ENCODE assay signal across 13 cellular contexts in the genomic region with DNA sequence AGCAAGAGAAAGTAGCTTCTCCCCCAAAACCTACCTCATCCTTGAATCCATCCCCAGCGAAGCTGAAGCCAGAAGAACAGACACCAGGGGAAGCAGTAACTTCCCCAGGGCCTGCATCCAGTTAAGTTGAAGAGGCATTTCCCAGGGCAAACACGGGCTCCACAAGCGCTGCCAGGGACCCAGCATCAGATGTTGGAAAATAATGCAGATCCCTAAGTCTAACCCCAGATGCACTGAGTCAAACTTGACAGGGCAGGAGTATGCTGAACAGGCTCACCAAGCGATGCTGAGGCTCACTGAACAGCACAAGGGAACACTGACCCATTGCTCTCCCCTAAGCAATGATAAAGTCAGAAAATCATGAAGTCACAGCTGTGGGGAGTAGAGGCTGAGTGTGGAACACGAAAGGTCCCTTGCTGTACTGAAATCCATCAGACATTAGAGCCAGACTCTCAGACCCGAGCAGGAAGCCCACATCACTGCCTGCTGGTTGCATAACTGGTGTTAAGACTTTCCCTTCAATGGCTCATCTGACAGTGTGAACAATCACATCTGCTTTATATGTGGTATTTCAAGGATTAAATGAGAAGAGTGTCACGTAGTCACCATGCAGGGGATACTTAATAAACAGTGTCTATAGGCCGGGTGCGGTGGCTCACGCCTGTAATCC. TPM values are rescaled to one million over a fixed set of nuclear protein-coding genes. Genes with fewer than 3 reads are reported as not detected.
DNase-seq lines count a peak whose midpoint lies in the region; ATAC-seq, FAIRE-seq and TF ChIP-seq lines count a peak whose summit lies in the region.
"Had no signal": no experiment of that assay in that cellular context is flagged by ENCODE, and none has a peak within 500 bp of the region (broad histone marks: within the 10 kb centered on the region; RNA-seq: fewer than 3 reads in every experiment).

No MANE protein-coding gene starts in this region.

- peaks cover 26 to 62% of the 10 kb centered on the region in 2 experiments for H3K79me1 ChIP-seq in IMR-90 (ENCODE audit: low read depth in 1 of 2, low read length in 2 of 2)

- ATAC-seq in IMR-90 (ENCODE audit: low read depth) (peak; percentile 37), HG02798 (IDR thresholded peaks at IDR 0.05; ENCODE audit: poor library complexity, unreplicated experiment) (no peak)
- no peak for ATAC-seq in stimulated activated naive CD8-positive, alpha-beta T cell treated with anti-CD3 and anti-CD28 coated beads, Interleukin-15, Interleukin-2, amounts not matched to agents 100 U/mL and 50 U/mL, for 24 hours
- ATAC-seq in natural killer cell treated with Interleukin-12 subunit alpha and Interleukin-12 subunit beta and Interleukin-15 and Interleukin-18, amount 100 ng/mL, for 72 hours = no peak
- ATAC-seq: activated T-cell treated with anti-CD3 and anti-CD28 coated beads, Interleukin-2, amount 50 U/mL, for 4 hours had no signal

- no peak for FAIRE-seq in kidney (lab: Jason Lieb, UNC)
- FAIRE-seq: endothelial cell of umbilical vein had no signal

- H3K9ac ChIP-seq in IMR-90 (ENCODE audit: low read depth, low read length) (peak overlapping the region; percentile 49), colonic mucosa (ENCODE audit: low read depth in 2 of 2, low read length in 2 of 2) (no peak overlapping the region), kidney (ENCODE audit: low read length in 2 of 2) (peak overlapping the region; percentile 4 to 13), skeletal muscle tissue (ENCODE audit: low read depth in 1 of 3, low read length in 3 of 3) (peak overlapping the region in 1 of 3 donors; percentile 63)
- H3K9ac ChIP-seq: KMS-11 had no signal

- intact Hi-C loops in IMR-90 (cut with micrococcal nuclease) (loop anchor here (2.0 kb wide), 3 partner anchors 22 to 68 kb away; no protein-coding TSS in a partner anchor), colonic mucosa (cut with DNase I) (no loop called here), kidney (cut with DNase I) (no loop called here)

- no peaks in the 10 kb centered on the region for H3K9me3 ChIP-seq in IMR-90 (ENCODE audit: control insufficient read depth, insufficient read depth, low read length)
- no peaks in the 10 kb centered on the region for H3K9me3 ChIP-seq in colonic mucosa
- H3K9me3 ChIP-seq in kidney (ENCODE audit: control insufficient read depth in 1 of 2, low read length in 2 of 2) = no peaks in the 10 kb centered on the region
- H3K9me3 ChIP-seq in skeletal muscle tissue (ENCODE audit: control insufficient read depth in 3 of 3, low read length in 3 of 3) = no peaks in the 10 kb centered on the region

- peak overlapping the region; percentile 56 for H3K18ac ChIP-seq in IMR-90 (ENCODE audit: low read depth, low read length)

- H4K20me1 ChIP-seq in IMR-90 (ENCODE audit: insufficient read depth, low read length) = 0 out of 2 replicates have a peak, but pooled peaks cover 14% of the 10 kb centered on the region

- peaks cover 31% of the 10 kb centered on the region for H3K4me1 ChIP-seq in IMR-90 (ENCODE audit: control insufficient read depth, insufficient read depth, low read length)
- H3K4me1 ChIP-seq in colonic mucosa = no peaks in the 10 kb centered on the region
- H3K4me1 ChIP-seq in kidney (ENCODE audit: control insufficient read depth in 1 of 2, insufficient read depth in 1 of 2, low read depth in 1 of 2, low read length in 2 of 2) = peaks cover 33 to 36% of the 10 kb centered on the region in 2 donors
- peaks cover 27 to 30% (median 29%) of the 10 kb centered on the region in 3 donors for H3K4me1 ChIP-seq in skeletal muscle tissue (ENCODE audit: control insufficient read depth in 3 of 3, insufficient read depth in 3 of 3, low read length in 3 of 3)

- TF ChIP-seq RAD21 in IMR-90 (IDR thresholded peaks at IDR 0.05; ENCODE audit: low read length) = no peak

- peak overlapping the region; percentile 27 to 81; a peak in 3 of 4 replicates for H4K8ac ChIP-seq in IMR-90 (ENCODE audit: low read depth in 2 of 2, low read length in 2 of 2)

- POLR2A ChIA-PET in IMR-90 (lab: Charles Lee; ENCODE audit: unreplicated experiment) = interaction anchor here (0.6 to 0.7 kb wide), 2 partner anchors 8 to 21 kb away, joined by 3 to 4 read pairs; no protein-coding TSS in a partner anchor

- no peaks in the 10 kb centered on the region for H3K36me3 Mint-ChIP-seq in natural killer cell treated with Interleukin-12 subunit alpha and Interleukin-12 subunit beta and Interleukin-15 and Interleukin-18, amount 100 ng/mL, for 72 hours
- H3K36me3 Mint-ChIP-seq: immature natural killer cell had no signal

- H3K27me3 Mint-ChIP-seq in natural killer cell treated with Interleukin-12 subunit alpha and Interleukin-12 subunit beta and Interleukin-15 and Interleukin-18, amount 100 ng/mL, for 72 hours = peaks cover 4 to 23% of the 10 kb centered on the region in 2 donors

- H3K4me3 Mint-ChIP-seq in natural killer cell treated with Interleukin-12 subunit alpha and Interleukin-12 subunit beta and Interleukin-15 and Interleukin-18, amount 100 ng/mL, for 72 hours = no peak overlapping the region
- H3K4me3 Mint-ChIP-seq: activated T-cell treated with anti-CD3 and anti-CD28 coated beads, Interleukin-2, amount 50 U/mL, for 4 hours; immature natural killer cell had no signal

- CTCF ChIA-PET in IMR-90 (lab: Yijun Ruan, JAX) = no interaction called here

- H3K4me2 ChIP-seq in IMR-90 (ENCODE audit: low read depth, low read length) = peak overlapping the region; percentile 63
- H3K4me2 ChIP-seq: KMS-11 had no signal

- peak overlapping the region; percentile 96 for H3K23ac ChIP-seq in IMR-90 (ENCODE audit: low read depth, low read length)

- H3K4me3 ChIP-seq in IMR-90 (ENCODE audit: insufficient read depth, low read depth, low read length) = no peak overlapping the region
- H3K4me3 ChIP-seq in colonic mucosa = no peak overlapping the region
- H3K4me3 ChIP-seq in kidney (ENCODE audit: low read length in 2 of 2) = no peak overlapping the region
- H3K4me3 ChIP-seq in skeletal muscle tissue (ENCODE audit: low read length in 3 of 3) = no peak overlapping the region

- H2BK15ac ChIP-seq in IMR-90 (ENCODE audit: low read depth, low read length) = peak overlapping the region; percentile 71

- peak overlapping the region; percentile 56 for H3K56ac ChIP-seq in IMR-90 (ENCODE audit: extremely low read depth, insufficient read depth, low read length)

- H2BK20ac ChIP-seq in IMR-90 (ENCODE audit: low read depth, low read length) = peak overlapping the region; percentile 86

- no peak for TF ChIP-seq POLR2A in IMR-90 (IDR thresholded peaks at IDR 0.05; ENCODE audit: low read depth, low read length)

- peak overlapping the region; percentile 97 for H3K14ac ChIP-seq in IMR-90 (replicated peaks; ENCODE audit: low read depth, low read length)

- WGBS in IMR-90 (ENCODE audit: extremely low coverage in 2 of 2, insufficient read length in 1 of 2), 2 experiments = 20% methylated on average over 2 of the region's 10 CpGs; no CpG with 5 or more reads in 1 of the 2 experiments

- TF ChIP-seq CTCF in IMR-90 (conservative IDR thresholded peaks at IDR 0.05; ENCODE audit: low read depth, low read length) (no peak), colonic mucosa (IDR thresholded peaks at IDR 0.05) (no peak), kidney (IDR thresholded peaks at IDR 0.05; ENCODE audit: borderline replicate concordance, extremely low read depth, insufficient read depth) (no peak)

- peak overlapping the region; percentile 84 for H2BK120ac ChIP-seq in IMR-90 (ENCODE audit: low read depth, low read length)

- H2BK5ac ChIP-seq in IMR-90 (ENCODE audit: low read depth, low read length, poor library complexity, severe bottlenecking) = peak overlapping the region; percentile 93

- peaks cover 27% of the 10 kb centered on the region for H3K9me1 ChIP-seq in IMR-90 (ENCODE audit: insufficient read depth, low read length)

- H3K4ac ChIP-seq in IMR-90 (ENCODE audit: low read depth, low read length) = peak overlapping the region; percentile 95

- H3K27ac Mint-ChIP-seq in natural killer cell treated with Interleukin-12 subunit alpha and Interleukin-12 subunit beta and Interleukin-15 and Interleukin-18, amount 100 ng/mL, for 72 hours = no peak overlapping the region
- H3K27ac Mint-ChIP-seq: immature natural killer cell had no signal

- dilution Hi-C loops in IMR-90 (cut with HindIII; ENCODE audit: low sequenced_read_pairs, unreplicated experiment) = no loop called here

- DNase-seq in IMR-90 = peak; percentile 54
- DNase-seq in colonic mucosa = no peak
- DNase-seq in kidney = peak; percentile 41
- DNase-seq in stimulated activated naive CD8-positive, alpha-beta T cell treated with anti-CD3 and anti-CD28 coated beads, Interleukin-15, Interleukin-2, amounts not matched to agents 100 U/mL and 50 U/mL, for 24 hours = no peak
- DNase-seq in natural killer cell treated with Interleukin-12 subunit alpha and Interleukin-12 subunit beta and Interleukin-15 and Interleukin-18, amount 100 ng/mL, for 72 hours (ENCODE audit: low spot score) = no peak
- no peak for DNase-seq in HPDE6-E6E7 (ENCODE audit: extremely low spot score)
- DNase-seq: activated CD4-positive, alpha-beta T cell treated with anti-CD3 and anti-CD28 coated beads for 1 hour; activated T-cell treated with anti-CD3 and anti-CD28 coated beads, Interleukin-2, amount 50 U/mL, for 4 hours; immature natural killer cell had no signal

- peak overlapping the region; percentile 81 for H2AFZ ChIP-seq in IMR-90 (replicated peaks; ENCODE audit: low read length, poor library complexity)

- H3K9me3 Mint-ChIP-seq in natural killer cell treated with Interleukin-12 subunit alpha and Interleukin-12 subunit beta and Interleukin-15 and Interleukin-18, amount 100 ng/mL, for 72 hours = no peaks in the 10 kb centered on the region

- peak overlapping the region; percentile 83 for H2AK9ac ChIP-seq in IMR-90 (replicated peaks; ENCODE audit: low read depth, low read length, poor library complexity)

- H3K4me1 Mint-ChIP-seq in natural killer cell treated with Interleukin-12 subunit alpha and Interleukin-12 subunit beta and Interleukin-15 and Interleukin-18, amount 100 ng/mL, for 72 hours (ENCODE audit: low read depth in 2 of 2) = no peaks in the 10 kb centered on the region
- H3K4me1 Mint-ChIP-seq: immature natural killer cell had no signal

- in situ Hi-C loops in IMR-90 (cut with MboI; ENCODE audit: low sequenced_read_pairs) = no loop called here

- BruUV-seq in IMR-90 (replicated peaks; lab: Mats Ljungman, UMichigan) = no TSS peak

- peak overlapping the region; percentile 51 for H4K5ac ChIP-seq in IMR-90 (ENCODE audit: low read depth, low read length)

- peak overlapping the region; percentile 83 for H4K91ac ChIP-seq in IMR-90 (ENCODE audit: insufficient read depth, low read depth, low read length)

- H3K27ac ChIP-seq in IMR-90 (ENCODE audit: insufficient read depth, low read length) = peak overlapping the region; percentile 85
- H3K27ac ChIP-seq in colonic mucosa = peak overlapping the region; percentile 47
- H3K27ac ChIP-seq in kidney (ENCODE audit: low read depth in 2 of 2, low read length in 2 of 2) = peak overlapping the region; percentile 14 to 71
- peak overlapping the region; percentile 52 for H3K27ac ChIP-seq in skeletal muscle tissue (ENCODE audit: low read depth, low read length)
- H3K27ac ChIP-seq: KMS-11 had no signal

- H2AK5ac ChIP-seq in IMR-90 (ENCODE audit: low read depth, low read length) = peak overlapping the region; percentile 69

- no peaks in the 10 kb centered on the region; the same call in none of the 2 replicates for H3K36me3 ChIP-seq in IMR-90 (ENCODE audit: control insufficient read depth, insufficient read depth, low read length)
- no peaks in the 10 kb centered on the region for H3K36me3 ChIP-seq in colonic mucosa
- H3K36me3 ChIP-seq in kidney (ENCODE audit: control insufficient read depth in 1 of 2, insufficient read depth in 2 of 2, low read length in 2 of 2) = no peaks in the 10 kb centered on the region
- peaks cover 0 to 3% (median 0%) of the 10 kb centered on the region in 3 donors for H3K36me3 ChIP-seq in skeletal muscle tissue (ENCODE audit: control insufficient read depth in 3 of 3, insufficient read depth in 3 of 3, low read length in 3 of 3)

- H3K27me3 ChIP-seq in IMR-90 (ENCODE audit: control insufficient read depth, insufficient read depth, low read length) (no peaks in the 10 kb centered on the region), colonic mucosa (no peaks in the 10 kb centered on the region), skeletal muscle tissue (ENCODE audit: control insufficient read depth in 3 of 3, insufficient read depth in 3 of 3, low read length in 3 of 3) (no peaks in the 10 kb centered on the region)

RNA-seq across cellular contexts. Expression of a gene that starts 36.3 kb away (rescaled TPM):
- total RNA-seq in IMR-90 (2012; rRNA removed) (41.9 and 45.2 TPM in 2 replicates), colonic mucosa (100 to 1,000 TPM in 1 of 2 donors, 10 to 100 TPM in 1; 20.6 to 164 TPM), kidney (471 TPM), skeletal muscle tissue (73.1 TPM)
- polyA plus RNA-seq in IMR-90 (2012; rRNA removed) (40.3 and 41.1 TPM in 2 replicates), kidney (ENCODE audit: insufficient read depth, low read depth, low replicate concordance) (44.8 TPM)
- 17.3 and 23.8 TPM in 2 replicates for polyA plus RNA-seq in IMR-90 (2012; cell fraction: cytosol; rRNA removed)
- polyA plus RNA-seq in IMR-90 (2012; cell fraction: nucleus; rRNA removed; ENCODE audit: low replicate concordance) = 68.3 and 71.1 TPM in 2 replicates
- total RNA-seq in natural killer cell treated with Interleukin-12 subunit alpha and Interleukin-12 subunit beta and Interleukin-15 and Interleukin-18, amount 100 ng/mL, for 72 hours = 1 to 10 TPM in 1 of 2 donors, under 1 TPM in 1; 0.29 to 2.1 TPM

Comparison
In these comparisons a context has a peak if more than half of its experiments do, and no peak if none do; other contexts are left out.
1. DNase-seq: peak in IMR-90 (single experiment) and kidney (single experiment); none in colonic mucosa (single experiment), stimulated activated naive CD8-positive, alpha-beta T cell treated with anti-CD3 and anti-CD28 coated beads, Interleukin-15, Interleukin-2, amounts not matched to agents 100 U/mL and 50 U/mL, for 24 hours (single experiment), natural killer cell treated with Interleukin-12 subunit alpha and Interleukin-12 subunit beta and Interleukin-15 and Interleukin-18, amount 100 ng/mL, for 72 hours (single experiment) and HPDE6-E6E7 (single experiment).
2. H3K9ac ChIP-seq: peak in IMR-90 (single experiment) and kidney (2 of 2); none in colonic mucosa (0 of 2).
3. RNA of a gene that starts 36.3 kb away (total RNA-seq): 471 TPM in kidney (single experiment), 20.6 to 164 TPM in colonic mucosa, 73.1 TPM in skeletal muscle tissue (single experiment) and 41.9 to 45.2 TPM in IMR-90; 0.29 to 2.1 TPM in natural killer cell treated with Interleukin-12 subunit alpha and Interleukin-12 subunit beta and Interleukin-15 and Interleukin-18, amount 100 ng/mL, for 72 hours; every median in the first group is over 4 times any median in the second.
4. Peak in every context shown above with its lines, with median percentiles within 50 percentile points of each other: H3K27ac ChIP-seq.